Comparison of ENCODE assay signal across 20 cellular contexts in genomic region chr16:25690563-25691143, GRCh38. TPM values are rescaled to one million over a fixed set of nuclear protein-coding genes. Genes with fewer than 3 reads are reported as not detected.
DNase-seq lines count a peak whose midpoint lies in the region; ATAC-seq and TF ChIP-seq lines count a peak whose summit lies in the region.
"Had no signal": no experiment of that assay in that cellular context is flagged by ENCODE, and none has a peak within 500 bp of the region (broad histone marks: within the 10 kb centered on the region; RNA-seq: fewer than 3 reads in every experiment).

No MANE protein-coding gene starts in this region.

- peaks cover 82% of the 10 kb centered on the region for H3K27me3 Mint-ChIP-seq in stimulated activated naive CD8-positive, alpha-beta T cell treated with anti-CD3 and anti-CD28 coated beads, Interleukin-15, amount 100 ng/mL, for 72 hours
- H3K27me3 Mint-ChIP-seq in central memory CD8-positive, alpha-beta T cell: peaks cover 83% of the 10 kb centered on the region
- H3K27me3 Mint-ChIP-seq in mesothelial cell of epicardium (ENCODE audit: low read depth) (peaks cover 78% of the 10 kb centered on the region), type B pancreatic cell (peaks cover 87% of the 10 kb centered on the region)
- peaks cover 50% of the 10 kb centered on the region for H3K27me3 Mint-ChIP-seq in activated CD4-positive, alpha-beta T cell treated with anti-CD3 and anti-CD28 coated beads, Interleukin-2, amount 10 ng/mL, durations not matched to agents 24 days and 14 days

- in situ Hi-C loops in G401 (cut with HindIII; ENCODE audit: low sequenced_read_pairs): no loop called here

- peak overlapping the region in 1 of 2 donors; percentile 13 for H3K27ac Mint-ChIP-seq in stimulated activated naive CD8-positive, alpha-beta T cell treated with anti-CD3 and anti-CD28 coated beads, Interleukin-15, amount 100 ng/mL, for 72 hours
- H3K27ac Mint-ChIP-seq in central memory CD8-positive, alpha-beta T cell (ENCODE audit: low read depth): no peak overlapping the region
- H3K27ac Mint-ChIP-seq in mesothelial cell of epicardium (peak overlapping the region; percentile 47), type B pancreatic cell (no peak overlapping the region)
- H3K27ac Mint-ChIP-seq in activated CD4-positive, alpha-beta T cell treated with anti-CD3 and anti-CD28 coated beads, Interleukin-2, amount 10 ng/mL, durations not matched to agents 24 days and 14 days: no peak overlapping the region
- H3K27ac Mint-ChIP-seq: CD4-positive, alpha-beta memory T cell had no signal

- TF ChIP-seq CTCF in mesothelial cell of epicardium (IDR thresholded peaks at IDR 0.05; ENCODE audit: unreplicated experiment) (no peak), type B pancreatic cell (conservative IDR thresholded peaks at IDR 0.05) (peak; percentile 39)

- H3K4me3 Mint-ChIP-seq in stimulated activated naive CD8-positive, alpha-beta T cell treated with anti-CD3 and anti-CD28 coated beads, Interleukin-15, amount 100 ng/mL, for 72 hours: peak overlapping the region; percentile 49 to 63
- peak overlapping the region; percentile 62 for H3K4me3 Mint-ChIP-seq in central memory CD8-positive, alpha-beta T cell
- H3K4me3 Mint-ChIP-seq in mesothelial cell of epicardium (peak overlapping the region; percentile 85), type B pancreatic cell (peak overlapping the region; percentile 88)
- no peak overlapping the region for H3K4me3 Mint-ChIP-seq in activated CD4-positive, alpha-beta T cell treated with anti-CD3 and anti-CD28 coated beads, Interleukin-2, amount 10 ng/mL, durations not matched to agents 24 days and 14 days

- DNase-seq in stimulated activated naive CD8-positive, alpha-beta T cell treated with anti-CD3 and anti-CD28 coated beads, Interleukin-15, amount 100 ng/mL, for 72 hours: no peak
- DNase-seq in stimulated activated naive CD8-positive, alpha-beta T cell treated with anti-CD3 and anti-CD28 coated beads, Interleukin-15, Interleukin-2, amounts not matched to agents 100 U/mL and 50 U/mL, for 24 hours: no peak
- no peak for DNase-seq in central memory CD8-positive, alpha-beta T cell (ENCODE audit: low spot score in 2 of 2)
- DNase-seq in mesothelial cell of epicardium (ENCODE audit: low spot score in 2 of 2, unreplicated experiment in 2 of 2) (no peak), type B pancreatic cell (ENCODE audit: extremely low spot score, unreplicated experiment) (no peak), G401 (ENCODE audit: low spot score) (no peak)
- DNase-seq in activated CD4-positive, alpha-beta T cell treated with anti-CD3 and anti-CD28 coated beads, Interleukin-2, amount 10 ng/mL, durations not matched to agents 24 days and 14 days: no peak
- DNase-seq: activated effector memory CD4-positive, alpha-beta T cell treated with Interleukin-2 at 50 U/mL for 16 hours; amniotic stem cell; CD4-positive, alpha-beta memory T cell; cerebellar nuclear complex; NCI-H2107; PC-3; SJCRH30 had no signal

- ATAC-seq in stimulated activated naive CD8-positive, alpha-beta T cell treated with anti-CD3 and anti-CD28 coated beads, Interleukin-15, amount 100 ng/mL, for 72 hours: no peak
- ATAC-seq in stimulated activated naive CD8-positive, alpha-beta T cell treated with anti-CD3 and anti-CD28 coated beads, Interleukin-15, Interleukin-2, amounts not matched to agents 100 U/mL and 50 U/mL, for 24 hours: no peak
- ATAC-seq in central memory CD8-positive, alpha-beta T cell (replicated peaks; ENCODE audit: extremely low read depth, poor library complexity, severe bottlenecking): no peak
- no peak for ATAC-seq in HG03521 (IDR thresholded peaks at IDR 0.05; ENCODE audit: unreplicated experiment)
- ATAC-seq: activated CD4-positive, CD25-positive, alpha-beta regulatory T cell treated with anti-CD3 and anti-CD28 coated beads, Interleukin-2, amount 50 U/mL, for 24 hours; PC-3; sciatic nerve had no signal

- H3K4me1 Mint-ChIP-seq in stimulated activated naive CD8-positive, alpha-beta T cell treated with anti-CD3 and anti-CD28 coated beads, Interleukin-15, amount 100 ng/mL, for 72 hours: peaks cover 13% of the 10 kb centered on the region
- no peaks in the 10 kb centered on the region for H3K4me1 Mint-ChIP-seq in central memory CD8-positive, alpha-beta T cell
- H3K4me1 Mint-ChIP-seq in mesothelial cell of epicardium: peaks cover 34% of the 10 kb centered on the region
- peaks cover 12% of the 10 kb centered on the region for H3K4me1 Mint-ChIP-seq in type B pancreatic cell (ENCODE audit: unreplicated experiment)
- H3K4me1 Mint-ChIP-seq in activated CD4-positive, alpha-beta T cell treated with anti-CD3 and anti-CD28 coated beads, Interleukin-2, amount 10 ng/mL, durations not matched to agents 24 days and 14 days: no peaks in the 10 kb centered on the region

- intact Hi-C loops in activated CD4-positive, alpha-beta T cell treated with anti-CD3 and anti-CD28 coated beads, Interleukin-2, amount 10 ng/mL, durations not matched to agents 24 days and 14 days (cut with micrococcal nuclease): no loop called here

- H3K36me3 Mint-ChIP-seq in central memory CD8-positive, alpha-beta T cell (ENCODE audit: insufficient read depth): no peaks in the 10 kb centered on the region
- H3K36me3 Mint-ChIP-seq in mesothelial cell of epicardium (no peaks in the 10 kb centered on the region), type B pancreatic cell (no peaks in the 10 kb centered on the region)
- no peaks in the 10 kb centered on the region for H3K36me3 Mint-ChIP-seq in activated CD4-positive, alpha-beta T cell treated with anti-CD3 and anti-CD28 coated beads, Interleukin-2, amount 10 ng/mL, durations not matched to agents 24 days and 14 days (ENCODE audit: low read depth)
- H3K36me3 Mint-ChIP-seq: CD4-positive, alpha-beta memory T cell had no signal

- H3K9me3 Mint-ChIP-seq in stimulated activated naive CD8-positive, alpha-beta T cell treated with anti-CD3 and anti-CD28 coated beads, Interleukin-15, amount 100 ng/mL, for 72 hours: no peaks in the 10 kb centered on the region
- no peaks in the 10 kb centered on the region for H3K9me3 Mint-ChIP-seq in central memory CD8-positive, alpha-beta T cell
- H3K9me3 Mint-ChIP-seq in mesothelial cell of epicardium (no peaks in the 10 kb centered on the region), type B pancreatic cell (no peaks in the 10 kb centered on the region)
- H3K9me3 Mint-ChIP-seq in activated CD4-positive, alpha-beta T cell treated with anti-CD3 and anti-CD28 coated beads, Interleukin-2, amount 10 ng/mL, durations not matched to agents 24 days and 14 days: no peaks in the 10 kb centered on the region

RNA-seq across cellular contexts. Expression of gene HS3ST4, which starts 1.1 kb away (rescaled TPM):
- total RNA-seq in mesothelial cell of epicardium (11.1 to 13.4 TPM (median 12.6 TPM) in 3 replicates), type B pancreatic cell (ENCODE audit: low replicate concordance) (3.6 TPM in 2 replicates)
- not detected in 2 replicates for total RNA-seq in G401 (2014; rRNA removed; shearing (Covaris generic))
- total RNA-seq in activated CD4-positive, alpha-beta T cell treated with anti-CD3 and anti-CD28 coated beads, Interleukin-2, amount 10 ng/mL, durations not matched to agents 24 days and 14 days: not detected in 2 replicates
- total RNA-seq: CD4-positive, alpha-beta memory T cell; Daoy; PC-3; SJCRH30; T-helper 2 cell treated with Interferon-gamma antibody and Interleukin-4, amounts not matched to agents 100 ng/mL and 5 ng/mL, for 36 hours; ureter had no signal
